ENCODE assay signal across 18 cellular contexts in the genomic region with DNA sequence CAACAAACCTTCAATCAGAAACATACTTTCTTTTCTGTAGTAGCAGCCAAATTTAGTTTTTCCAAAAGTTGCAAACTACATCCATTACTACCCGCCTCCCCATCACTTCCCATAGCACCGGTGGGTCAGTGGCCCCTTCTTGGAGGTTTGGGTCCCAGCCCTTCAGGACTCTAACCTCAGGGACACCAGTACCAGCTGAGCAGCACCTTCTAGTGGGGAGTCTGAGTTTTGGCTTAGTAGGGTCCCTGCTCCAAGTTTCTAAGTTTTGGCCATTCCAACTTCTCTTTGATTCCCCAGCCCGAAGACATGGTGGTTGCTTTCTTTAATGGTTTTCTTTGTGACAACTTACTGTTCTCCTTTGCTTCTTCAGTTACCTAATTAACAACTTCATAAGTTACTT.
DNase-seq lines count a peak whose midpoint lies in the region; ATAC-seq and TF ChIP-seq lines count a peak whose summit lies in the region.
"Had no signal": no experiment of that assay in that cellular context is flagged by ENCODE, and none has a peak within 500 bp of the region (broad histone marks: within the 10 kb centered on the region; RNA-seq: fewer than 3 reads in every experiment).

No MANE protein-coding gene starts in this region.

- TF ChIP-seq CTCF in GM12864 (IDR thresholded peaks at IDR 0.05; ENCODE audit: low read depth, low read length, missing control alignments) (peak; percentile 7), brain microvascular endothelial cell (IDR thresholded peaks at IDR 0.05; ENCODE audit: low read depth, low read length, missing control alignments) (peak; percentile 23)

- ATAC-seq in naive thymus-derived CD4-positive, alpha-beta T cell = no peak
- ATAC-seq: A549 had no signal

- no peak overlapping the region for H3K4me3 ChIP-seq in GM12864 (ENCODE audit: low read depth, low read length)
- no peak overlapping the region for H3K4me3 ChIP-seq in brain microvascular endothelial cell (ENCODE audit: low read depth, low read length)
- no peak overlapping the region for H3K4me3 ChIP-seq in naive thymus-derived CD4-positive, alpha-beta T cell (ENCODE audit: low read length)
- H3K4me3 ChIP-seq: A549, BLaER1, Peyer's patch had no signal

- no peak for DNase-seq in GM12864 (ENCODE audit: low read depth)
- DNase-seq in brain microvascular endothelial cell = no peak
- peak; percentile 53 for DNase-seq in iPS-NIHi7 (ENCODE audit: extremely low spot score)
- DNase-seq in COR-L47 (lab: John Stamatoyannopoulos, UW) = no peak
- no peak for DNase-seq in naive thymus-derived CD4-positive, alpha-beta T cell
- DNase-seq in dedifferentiated amniotic fluid mesenchymal stem cell (ENCODE audit: extremely low spot score) = no peak
- DNase-seq: Calu3; CD4-positive, alpha-beta memory T cell; Kasumi-1; MM.1S; NCI-H1092 treated with DMSO at 0.1 percent for 48 hours; NCI-H2081 treated with DMSO at 0.1 percent for 48 hours; Peyer's patch; SW 1271 had no signal

- no peak overlapping the region for H3K27ac Mint-ChIP-seq in naive thymus-derived CD4-positive, alpha-beta T cell
- H3K27ac Mint-ChIP-seq: CD4-positive, alpha-beta memory T cell had no signal

- intact Hi-C loops in naive thymus-derived CD4-positive, alpha-beta T cell (cut with micrococcal nuclease) = no loop called here

- no peak for TF ChIP-seq EP300 in Ishikawa (IDR thresholded peaks at IDR 0.05; ENCODE audit: borderline replicate concordance)

- H3K27me3 Mint-ChIP-seq in naive thymus-derived CD4-positive, alpha-beta T cell = peaks cover 4 to 26% (median 23%) of the 10 kb centered on the region in 5 donors

- H3K4me3 Mint-ChIP-seq in naive thymus-derived CD4-positive, alpha-beta T cell = no peak overlapping the region
- H3K4me3 Mint-ChIP-seq: CD4-positive, alpha-beta memory T cell had no signal

- POLR2A ChIA-PET in naive thymus-derived CD4-positive, alpha-beta T cell (lab: Charles Lee) = no interaction called here

- H3K27ac ChIP-seq in brain microvascular endothelial cell = no peak overlapping the region
- H3K27ac ChIP-seq in naive thymus-derived CD4-positive, alpha-beta T cell (ENCODE audit: low read depth, low read length) = no peak overlapping the region
- H3K27ac ChIP-seq: A549, BLaER1, HL-60, Peyer's patch had no signal

- H3K4me1 ChIP-seq in naive thymus-derived CD4-positive, alpha-beta T cell (ENCODE audit: control insufficient read depth in 2 of 2, insufficient read depth in 2 of 2, low read length in 2 of 2) = no peaks in the 10 kb centered on the region
- H3K4me1 ChIP-seq: A549, BLaER1, Peyer's patch had no signal

- TF ChIP-seq RAD21 in Ishikawa (IDR thresholded peaks at IDR 0.05; ENCODE audit: low read depth) = peak; percentile 61

- in situ Hi-C loops in brain microvascular endothelial cell (cut with HindIII; ENCODE audit: low pct_ligation_motif_present, low sequenced_read_pairs) = no loop called here

- H3K27me3 ChIP-seq in brain microvascular endothelial cell (replicated peaks) = no peaks in the 10 kb centered on the region
- no peaks in the 10 kb centered on the region for H3K27me3 ChIP-seq in naive thymus-derived CD4-positive, alpha-beta T cell (ENCODE audit: control insufficient read depth in 2 of 2, insufficient read depth in 2 of 2, low read length in 2 of 2)
- H3K27me3 ChIP-seq: BLaER1, Peyer's patch had no signal

- CTCF ChIA-PET in naive thymus-derived CD4-positive, alpha-beta T cell (lab: Charles Lee) = no interaction called here

- H3K36me3 Mint-ChIP-seq in naive thymus-derived CD4-positive, alpha-beta T cell = no peaks in the 10 kb centered on the region
- H3K36me3 Mint-ChIP-seq: CD4-positive, alpha-beta memory T cell had no signal

- H3K36me3 ChIP-seq in brain microvascular endothelial cell (replicated peaks) = no peaks in the 10 kb centered on the region
- no peaks in the 10 kb centered on the region for H3K36me3 ChIP-seq in naive thymus-derived CD4-positive, alpha-beta T cell (ENCODE audit: control insufficient read depth in 2 of 3, insufficient read depth in 3 of 3, low read length in 3 of 3)
- H3K36me3 ChIP-seq: BLaER1, Peyer's patch had no signal

- H3K9me3 Mint-ChIP-seq in naive thymus-derived CD4-positive, alpha-beta T cell = peaks cover 0 to 12% (median 0%) of the 10 kb centered on the region in 11 donors

- no peaks in the 10 kb centered on the region for H3K4me1 Mint-ChIP-seq in naive thymus-derived CD4-positive, alpha-beta T cell
- H3K4me1 Mint-ChIP-seq: CD4-positive, alpha-beta memory T cell had no signal

- H3K9me3 ChIP-seq in naive thymus-derived CD4-positive, alpha-beta T cell (ENCODE audit: control insufficient read depth in 2 of 3, low read length in 3 of 3) = no peaks in the 10 kb centered on the region
- H3K9me3 ChIP-seq: A549, BLaER1, Peyer's patch had no signal

TF ChIP-seq in Ishikawa, 13 proteins besides CTCF, POLR2A, EP300 and RAD21:
- TF ChIP-seq CREB1 (IDR thresholded peaks at IDR 0.05; ENCODE audit: low read depth) (no peak), FOXM1 (IDR thresholded peaks at IDR 0.05; ENCODE audit: borderline replicate concordance, low read depth) (no peak), EGR1 (IDR thresholded peaks at IDR 0.05) (no peak), TEAD4 (IDR thresholded peaks at IDR 0.05) (no peak), ZBTB7A (IDR thresholded peaks at IDR 0.05; ENCODE audit: low read depth) (no peak), TCF12 (IDR thresholded peaks at IDR 0.05; ENCODE audit: low read depth) (no peak), YY1 (IDR thresholded peaks at IDR 0.05; ENCODE audit: low read depth) (no peak), TAF1 (IDR thresholded peaks at IDR 0.05; ENCODE audit: low read depth) (no peak), CEBPB (IDR thresholded peaks at IDR 0.05) (no peak), NFIC (IDR thresholded peaks at IDR 0.05) (no peak)
- TF ChIP-seq, protein P1, sequence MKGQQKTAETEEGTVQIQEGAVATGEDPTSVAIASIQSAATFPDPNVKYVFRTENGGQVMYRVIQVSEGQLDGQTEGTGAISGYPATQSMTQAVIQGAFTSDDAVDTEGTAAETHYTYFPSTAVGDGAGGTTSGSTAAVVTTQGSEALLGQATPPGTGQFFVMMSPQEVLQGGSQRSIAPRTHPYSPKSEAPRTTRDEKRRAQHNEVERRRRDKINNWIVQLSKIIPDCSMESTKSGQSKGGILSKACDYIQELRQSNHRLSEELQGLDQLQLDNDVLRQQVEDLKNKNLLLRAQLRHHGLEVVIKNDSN (IDR thresholded peaks at IDR 0.05) = no peak
- TF ChIP-seq, protein P2, sequence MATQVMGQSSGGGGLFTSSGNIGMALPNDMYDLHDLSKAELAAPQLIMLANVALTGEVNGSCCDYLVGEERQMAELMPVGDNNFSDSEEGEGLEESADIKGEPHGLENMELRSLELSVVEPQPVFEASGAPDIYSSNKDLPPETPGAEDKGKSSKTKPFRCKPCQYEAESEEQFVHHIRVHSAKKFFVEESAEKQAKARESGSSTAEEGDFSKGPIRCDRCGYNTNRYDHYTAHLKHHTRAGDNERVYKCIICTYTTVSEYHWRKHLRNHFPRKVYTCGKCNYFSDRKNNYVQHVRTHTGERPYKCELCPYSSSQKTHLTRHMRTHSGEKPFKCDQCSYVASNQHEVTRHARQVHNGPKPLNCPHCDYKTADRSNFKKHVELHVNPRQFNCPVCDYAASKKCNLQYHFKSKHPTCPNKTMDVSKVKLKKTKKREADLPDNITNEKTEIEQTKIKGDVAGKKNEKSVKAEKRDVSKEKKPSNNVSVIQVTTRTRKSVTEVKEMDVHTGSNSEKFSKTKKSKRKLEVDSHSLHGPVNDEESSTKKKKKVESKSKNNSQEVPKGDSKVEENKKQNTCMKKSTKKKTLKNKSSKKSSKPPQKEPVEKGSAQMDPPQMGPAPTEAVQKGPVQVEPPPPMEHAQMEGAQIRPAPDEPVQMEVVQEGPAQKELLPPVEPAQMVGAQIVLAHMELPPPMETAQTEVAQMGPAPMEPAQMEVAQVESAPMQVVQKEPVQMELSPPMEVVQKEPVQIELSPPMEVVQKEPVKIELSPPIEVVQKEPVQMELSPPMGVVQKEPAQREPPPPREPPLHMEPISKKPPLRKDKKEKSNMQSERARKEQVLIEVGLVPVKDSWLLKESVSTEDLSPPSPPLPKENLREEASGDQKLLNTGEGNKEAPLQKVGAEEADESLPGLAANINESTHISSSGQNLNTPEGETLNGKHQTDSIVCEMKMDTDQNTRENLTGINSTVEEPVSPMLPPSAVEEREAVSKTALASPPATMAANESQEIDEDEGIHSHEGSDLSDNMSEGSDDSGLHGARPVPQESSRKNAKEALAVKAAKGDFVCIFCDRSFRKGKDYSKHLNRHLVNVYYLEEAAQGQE (IDR thresholded peaks at IDR 0.05; ENCODE audit: low read depth) = no peak
- TF ChIP-seq, protein P3, sequence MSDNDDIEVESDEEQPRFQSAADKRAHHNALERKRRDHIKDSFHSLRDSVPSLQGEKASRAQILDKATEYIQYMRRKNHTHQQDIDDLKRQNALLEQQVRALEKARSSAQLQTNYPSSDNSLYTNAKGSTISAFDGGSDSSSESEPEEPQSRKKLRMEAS (IDR thresholded peaks at IDR 0.05) = no peak
